In genomic region chrX:86148594-86148993, GRCh38 we compare ENCODE assay signal across 8 cellular contexts. TPM values are rescaled to one million over a fixed set of nuclear protein-coding genes. Genes with fewer than 3 reads are reported as not detected.
DNase-seq lines count a peak whose midpoint lies in the region; ATAC-seq and TF ChIP-seq lines count a peak whose summit lies in the region.

No MANE protein-coding gene starts in this region.

- DNase-seq in CD14-positive monocyte (ENCODE audit: low spot score), result no peak
- no peak for DNase-seq in endodermal cell
- no peak for DNase-seq in NCI-H774 (lab: John Stamatoyannopoulos, UW)
- no peak for DNase-seq in NCI-H1436 treated with DMSO at 0.1 percent for 48 hours (lab: John Stamatoyannopoulos, UW)
- no peak for DNase-seq in NCI-H128 (lab: John Stamatoyannopoulos, UW; ENCODE audit: unreplicated experiment)
- DNase-seq in NCI-H2196 treated with DMSO at 0.1 percent for 48 hours (lab: John Stamatoyannopoulos, UW; ENCODE audit: unreplicated experiment), result no peak

- TF ChIP-seq CTCF in CD14-positive monocyte (IDR thresholded peaks at IDR 0.05) (no peak), endodermal cell (conservative IDR thresholded peaks at IDR 0.05) (no peak)

- H2AFZ ChIP-seq in neuron (ENCODE audit: low read depth, low read length), result peak overlapping the region; percentile 55

- no peak overlapping the region for H3K27ac ChIP-seq in endodermal cell (ENCODE audit: low read depth, low read length)

- H3K36me3 ChIP-seq in endodermal cell (ENCODE audit: control insufficient read depth, insufficient read depth, low read length) (no peaks in the 10 kb centered on the region), neuron (ENCODE audit: insufficient read depth, low read length) (no peaks in the 10 kb centered on the region)

- H3K27me3 Mint-ChIP-seq in CD14-positive monocyte (ENCODE audit: low read depth in 3 of 3), result peaks cover 30 to 42% (median 34%) of the 10 kb centered on the region in 3 donors
- peaks cover 53% of the 10 kb centered on the region for H3K27me3 Mint-ChIP-seq in endodermal cell (ENCODE audit: insufficient read depth)

- H3K27ac Mint-ChIP-seq in CD14-positive monocyte (no peak overlapping the region), endodermal cell (peak overlapping the region; percentile 56)

- peak overlapping the region; percentile 86 for H3K4me3 ChIP-seq in endodermal cell (ENCODE audit: low read length)
- peak overlapping the region; percentile 49 for H3K4me3 ChIP-seq in neuron (ENCODE audit: low read length)

- H3K4me1 ChIP-seq in endodermal cell (ENCODE audit: control insufficient read depth, insufficient read depth, low read length) (no peaks in the 10 kb centered on the region), neuron (ENCODE audit: insufficient read depth, low read length) (no peaks in the 10 kb centered on the region)

- ATAC-seq in HG03442 (IDR thresholded peaks at IDR 0.05; ENCODE audit: unreplicated experiment), result peak; percentile 1

- peaks cover 0 to 19% (median 9%) of the 10 kb centered on the region in 7 donors for H3K9me3 Mint-ChIP-seq in CD14-positive monocyte
- H3K9me3 Mint-ChIP-seq in endodermal cell, result no peaks in the 10 kb centered on the region

- no peaks in the 10 kb centered on the region for H3K36me3 Mint-ChIP-seq in CD14-positive monocyte
- H3K36me3 Mint-ChIP-seq in endodermal cell (ENCODE audit: low read depth), result no peaks in the 10 kb centered on the region

- H3K9me3 ChIP-seq in endodermal cell (ENCODE audit: control insufficient read depth, low read length) (no peaks in the 10 kb centered on the region), neuron (ENCODE audit: low read length) (no peaks in the 10 kb centered on the region)

- no peak overlapping the region for H3K9ac ChIP-seq in endodermal cell (ENCODE audit: extremely low read depth, low read length, poor library complexity, severe bottlenecking)

- H3K27me3 ChIP-seq in endodermal cell (ENCODE audit: control insufficient read depth, insufficient read depth, low read length, poor library complexity, severe bottlenecking) (peaks cover 35% of the 10 kb centered on the region), neuron (ENCODE audit: insufficient read depth, low read length) (peaks cover 12% of the 10 kb centered on the region)

- 0% methylated on average over 3 to 23 of the region's 23 CpGs for WGBS in endodermal cell (ENCODE audit: insufficient coverage in 1 of 2, insufficient read length in 1 of 2), 2 experiments

- H3K4me1 Mint-ChIP-seq in CD14-positive monocyte, result peaks cover 4% of the 10 kb centered on the region
- peaks cover 14% of the 10 kb centered on the region for H3K4me1 Mint-ChIP-seq in endodermal cell

- intact Hi-C loops in CD14-positive monocyte (cut with micrococcal nuclease), result no loop called here

- peak overlapping the region; percentile 41 to 53 for H3K4me3 Mint-ChIP-seq in CD14-positive monocyte
- H3K4me3 Mint-ChIP-seq in endodermal cell, result peak overlapping the region; percentile 81

RNA-seq across cellular contexts. Expression of gene DACH2, which starts 0.3 kb away (rescaled TPM):
- not detected for polyA plus RNA-seq in CD14-positive monocyte
- total RNA-seq in endodermal cell, result 1 to 10 TPM; 2.2 to 2.3 TPM
- 10.2 TPM for polyA plus RNA-seq in endodermal cell (2013, experiment 1 of 2)
- 9.0 TPM for polyA plus RNA-seq in endodermal cell (2013, experiment 2 of 2)
